ENCODE assay signal across 1 cellular context in genomic region chr4:100348472-100348871, GRCh38.
TF ChIP-seq lines count a peak whose summit lies in the region.

No MANE protein-coding gene starts in this region.

TF ChIP-seq in SK-N-SH, 30 proteins besides CTCF, POLR2A, EP300 and RAD21 (continued from another document):
- TF ChIP-seq GATA2 (CRISPR knock-in tag; IDR thresholded peaks at IDR 0.05) (no peak), USF1 (IDR thresholded peaks at IDR 0.05; ENCODE audit: borderline replicate concordance, low read depth) (no peak), EZH2phosphoT487 (IDR thresholded peaks at IDR 0.05; ENCODE audit: borderline replicate concordance, low read depth) (no peak), IRF3 (IDR thresholded peaks at IDR 0.05; ENCODE audit: low read depth, low read length) (no peak), TCF12 (IDR thresholded peaks at IDR 0.05) (peak; percentile 49)
